8 cellular contexts compared by ENCODE assay signal in genomic region chr3:50337175-50337861, GRCh38. TPM values are rescaled to one million over a fixed set of nuclear protein-coding genes. Genes with fewer than 3 reads are reported as not detected.
DNase-seq lines count a peak whose midpoint lies in the region; ATAC-seq and TF ChIP-seq lines count a peak whose summit lies in the region.

No MANE protein-coding gene starts in this region.

- peak; percentile 76 for ATAC-seq in HG03432 (IDR thresholded peaks at IDR 0.05; ENCODE audit: unreplicated experiment)

- peak; percentile 79 for TF ChIP-seq POLR2A in GM19193 (IDR thresholded peaks at IDR 0.05; ENCODE audit: extremely low read depth, insufficient read depth, insufficient read length)

- DNase-seq in Ammon's horn (ENCODE audit: low spot score): peak; percentile 99
- DNase-seq in NCI-H460 (ENCODE audit: extremely low read depth, low read depth): peak; percentile 97
- DNase-seq in activated CD4-positive, alpha-beta T cell treated with anti-CD3 and anti-CD28 coated beads for 1 hour: peak; percentile 87
- peak; percentile 100 for DNase-seq in cerebellum (ENCODE audit: low spot score)
- peak; percentile 95 for DNase-seq in kidney glomerular epithelial cell (lab: John Stamatoyannopoulos, UW)
- peak; percentile 96 to 97 for DNase-seq in stimulated activated CD4-positive, alpha-beta T cell treated with anti-CD3 and anti-CD28 coated beads, Interleukin-15, amount 100 ng/mL, for 48 hours (ENCODE audit: low read depth in 2 of 2)

RNA-seq across cellular contexts. Expression of gene RASSF1, which starts 3.3 kb away (rescaled TPM):
- total RNA-seq in NCI-H460 (2014; rRNA removed; shearing (Covaris generic)): 8.9 and 9.4 TPM in 2 replicates
- 47.6 and 50.3 TPM in 2 replicates for polyA plus RNA-seq in NCI-H460 (2014; cell fraction: nucleus; rRNA removed)
- 11.3 TPM for total RNA-seq in cerebellum

RNA-seq across cellular contexts. Expression of gene ZMYND10, which starts 8.2 kb away (rescaled TPM):
- total RNA-seq in NCI-H460 (2014; rRNA removed; shearing (Covaris generic)): 0.30 and 1.1 TPM in 2 replicates
- 1.9 TPM in 1 of 2 replicates, not detected in the other for polyA plus RNA-seq in NCI-H460 (2014; cell fraction: nucleus; rRNA removed)
- 5.4 TPM for total RNA-seq in cerebellum

RNA-seq across cellular contexts. Expression of gene TUSC2, which starts 9.3 kb away (rescaled TPM):
- 15.4 and 17.6 TPM in 2 replicates for total RNA-seq in NCI-H460 (2014; rRNA removed; shearing (Covaris generic))
- polyA plus RNA-seq in NCI-H460 (2014; cell fraction: nucleus; rRNA removed): 28.0 and 64.0 TPM in 2 replicates
- 11.4 TPM for total RNA-seq in cerebellum

RNA-seq across cellular contexts. Expression of gene NPRL2, which starts 13.3 kb away (rescaled TPM):
- 16.8 and 17.3 TPM in 2 replicates for total RNA-seq in NCI-H460 (2014; rRNA removed; shearing (Covaris generic))
- 61.6 and 61.8 TPM in 2 replicates for polyA plus RNA-seq in NCI-H460 (2014; cell fraction: nucleus; rRNA removed)
- 22.4 TPM for total RNA-seq in cerebellum

RNA-seq across cellular contexts. Expression of gene CYB561D2, which starts 13.3 kb away (rescaled TPM):
- total RNA-seq in NCI-H460 (2014; rRNA removed; shearing (Covaris generic)): 8.3 and 8.9 TPM in 2 replicates
- 28.8 and 56.3 TPM in 2 replicates for polyA plus RNA-seq in NCI-H460 (2014; cell fraction: nucleus; rRNA removed)
- total RNA-seq in cerebellum: 10.1 TPM

Comparison
In these comparisons a context has a peak if more than half of its experiments do, and no peak if none do; other contexts are left out.
1. Peak in every context shown above with its lines: DNase-seq and ATAC-seq.